15 cellular contexts compared by ENCODE assay signal in the genomic region with DNA sequence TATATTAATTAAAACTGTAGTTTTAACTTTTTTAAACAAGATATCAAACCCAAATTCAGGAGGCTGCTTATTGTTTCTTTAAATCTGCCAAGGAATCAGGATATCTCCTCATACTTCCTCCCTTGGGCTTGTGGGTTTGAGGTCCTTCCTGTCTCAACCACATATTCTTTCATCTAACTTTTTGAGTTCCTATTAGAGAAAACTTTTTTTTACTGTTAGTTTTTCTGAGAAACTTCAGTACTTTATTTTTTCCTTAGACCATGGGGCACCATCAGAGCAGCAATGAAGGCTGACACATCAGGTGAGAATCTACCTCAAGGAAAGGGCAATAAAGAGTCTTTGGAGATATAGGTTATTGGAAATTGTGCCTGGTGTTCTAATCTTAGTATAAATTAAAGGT. TPM values are rescaled to one million over a fixed set of nuclear protein-coding genes. Genes with fewer than 3 reads are reported as not detected.
DNase-seq lines count a peak whose midpoint lies in the region; ATAC-seq, FAIRE-seq and TF ChIP-seq lines count a peak whose summit lies in the region.
"Had no signal": no experiment of that assay in that cellular context is flagged by ENCODE, and none has a peak within 500 bp of the region (broad histone marks: within the 10 kb centered on the region; RNA-seq: fewer than 3 reads in every experiment).

No MANE protein-coding gene starts in this region.

- peaks cover 12% of the 10 kb centered on the region for H3K27me3 Mint-ChIP-seq in activated naive CD4-positive, alpha-beta T cell treated with anti-CD3 and anti-CD28 coated beads, Interleukin-2, amount 10 ng/mL, durations not matched to agents 7 days and 5 days
- H3K27me3 Mint-ChIP-seq in activated T-helper 2 cell treated with anti-CD3 and anti-CD28 coated beads, Interferon-gamma antibody, Interleukin-2, Interleukin-4, amounts not matched to agents 10 μg/mL and 5 μg/mL and 100 μg/mL, durations not matched to agents 14 hours and 24 hours and 36 hours (ENCODE audit: low read depth), result peaks cover 19% of the 10 kb centered on the region

- peaks cover 72% of the 10 kb centered on the region for H3K4me1 Mint-ChIP-seq in activated naive CD4-positive, alpha-beta T cell treated with anti-CD3 and anti-CD28 coated beads, Interleukin-2, amount 10 ng/mL, durations not matched to agents 7 days and 5 days
- peaks cover 37% of the 10 kb centered on the region for H3K4me1 Mint-ChIP-seq in activated T-helper 2 cell treated with anti-CD3 and anti-CD28 coated beads, Interferon-gamma antibody, Interleukin-2, Interleukin-4, amounts not matched to agents 10 μg/mL and 5 μg/mL and 100 μg/mL, durations not matched to agents 14 hours and 24 hours and 36 hours (ENCODE audit: low read depth)

- H3K4me3 Mint-ChIP-seq in activated naive CD4-positive, alpha-beta T cell treated with anti-CD3 and anti-CD28 coated beads, Interleukin-2, amount 10 ng/mL, durations not matched to agents 7 days and 5 days, result peak overlapping the region; percentile 51
- no peak overlapping the region for H3K4me3 Mint-ChIP-seq in activated T-helper 2 cell treated with anti-CD3 and anti-CD28 coated beads, Interferon-gamma antibody, Interleukin-2, Interleukin-4, amounts not matched to agents 10 μg/mL and 5 μg/mL and 100 μg/mL, durations not matched to agents 14 hours and 24 hours and 36 hours (ENCODE audit: low read depth)

- CTCF ChIA-PET in activated naive CD4-positive, alpha-beta T cell treated with anti-CD3 and anti-CD28 coated beads, Interleukin-2, amount 10 ng/mL, durations not matched to agents 7 days and 5 days (lab: Charles Lee), result interaction anchor here (1.5 to 3.9 kb wide), 8 partner anchors 11 to 227 kb away, joined by 3 to 31 read pairs (median 12); a partner anchor contains a TSS

- FAIRE-seq in GM12892 (lab: Jason Lieb, UNC), result no peak

- peak overlapping the region; percentile 80 for H3K27ac Mint-ChIP-seq in activated naive CD4-positive, alpha-beta T cell treated with anti-CD3 and anti-CD28 coated beads, Interleukin-2, amount 10 ng/mL, durations not matched to agents 7 days and 5 days
- H3K27ac Mint-ChIP-seq in activated T-helper 2 cell treated with anti-CD3 and anti-CD28 coated beads, Interferon-gamma antibody, Interleukin-2, Interleukin-4, amounts not matched to agents 10 μg/mL and 5 μg/mL and 100 μg/mL, durations not matched to agents 14 hours and 24 hours and 36 hours, result peak overlapping the region; percentile 24

- H3K9me3 Mint-ChIP-seq in activated naive CD4-positive, alpha-beta T cell treated with anti-CD3 and anti-CD28 coated beads, Interleukin-2, amount 10 ng/mL, durations not matched to agents 7 days and 5 days, result peaks cover 8% of the 10 kb centered on the region
- no peaks in the 10 kb centered on the region for H3K9me3 Mint-ChIP-seq in activated T-helper 2 cell treated with anti-CD3 and anti-CD28 coated beads, Interferon-gamma antibody, Interleukin-2, Interleukin-4, amounts not matched to agents 10 μg/mL and 5 μg/mL and 100 μg/mL, durations not matched to agents 14 hours and 24 hours and 36 hours

- intact Hi-C loops in activated T-helper 2 cell treated with anti-CD3 and anti-CD28 coated beads, Interferon-gamma antibody, Interleukin-2, Interleukin-4, amounts not matched to agents 10 μg/mL and 5 μg/mL and 100 μg/mL, durations not matched to agents 14 hours and 24 hours and 36 hours (cut with micrococcal nuclease), result loop anchor here (2.0 to 5.0 kb wide), 2 partner anchors 41 to 135 kb away; a partner anchor contains a TSS

- no peak for ATAC-seq in GM21723 (IDR thresholded peaks at IDR 0.05; ENCODE audit: unreplicated experiment)

- peaks cover 9% of the 10 kb centered on the region for H3K36me3 Mint-ChIP-seq in activated naive CD4-positive, alpha-beta T cell treated with anti-CD3 and anti-CD28 coated beads, Interleukin-2, amount 10 ng/mL, durations not matched to agents 7 days and 5 days
- H3K36me3 Mint-ChIP-seq in activated T-helper 2 cell treated with anti-CD3 and anti-CD28 coated beads, Interferon-gamma antibody, Interleukin-2, Interleukin-4, amounts not matched to agents 10 μg/mL and 5 μg/mL and 100 μg/mL, durations not matched to agents 14 hours and 24 hours and 36 hours (ENCODE audit: low read depth), result no peaks in the 10 kb centered on the region

- TF ChIP-seq POLR2A in GM12892 (IDR thresholded peaks at IDR 0.05; ENCODE audit: low read depth, low read length), result no peak

- peak; percentile 48 for DNase-seq in activated naive CD4-positive, alpha-beta T cell treated with anti-CD3 and anti-CD28 coated beads, Interleukin-2, amount 10 ng/mL, durations not matched to agents 7 days and 5 days
- DNase-seq in activated naive CD4-positive, alpha-beta T cell treated with anti-CD3 and anti-CD28 coated beads, Interleukin-2, amount 50 U/mL, for 16 hours, result no peak
- peak; percentile 18 for DNase-seq in NOMO-1 treated with dmso at 0.1 percent for 144 hours (lab: John Stamatoyannopoulos, UW; ENCODE audit: unreplicated experiment)
- DNase-seq in activated T-helper 2 cell treated with anti-CD3 and anti-CD28 coated beads, Interferon-gamma antibody, Interleukin-2, Interleukin-4, amounts not matched to agents 10 μg/mL and 5 μg/mL and 100 μg/mL, durations not matched to agents 14 hours and 24 hours and 36 hours (ENCODE audit: low spot score), result no peak
- DNase-seq in pons (ENCODE audit: low spot score), result peak; percentile 29
- DNase-seq in EL, result no peak
- no peak for DNase-seq in GM12892 (ENCODE audit: insufficient read length)
- DNase-seq: activated gamma-delta T cell treated with Interleukin-2 at 50 U/mL for 16 hours, Caco-2, left ventricle myocardium inferior, NCI-H774 had no signal

RNA-seq across cellular contexts. Expression of a gene that starts 56.7 kb away (rescaled TPM):
- total RNA-seq in activated T-helper 2 cell treated with anti-CD3 and anti-CD28 coated beads, Interferon-gamma antibody, Interleukin-2, Interleukin-4, amounts not matched to agents 10 μg/mL and 5 μg/mL and 100 μg/mL, durations not matched to agents 14 hours and 24 hours and 36 hours, result not detected in 2 replicates
- polyA plus RNA-seq in GM12892 (2012; ENCODE audit: missing spikeins), result not detected
- total RNA-seq: A673; activated CD8-positive, alpha-beta memory T cell treated with anti-CD3 and anti-CD28 coated beads for 36 hours; Caco-2; left ventricle myocardium inferior; thoracic aorta had no signal

Comparison
In these comparisons a context has a peak if more than half of its experiments do, and no peak if none do; other contexts are left out.
1. DNase-seq: peak in activated naive CD4-positive, alpha-beta T cell treated with anti-CD3 and anti-CD28 coated beads, Interleukin-2, amount 10 ng/mL, durations not matched to agents 7 days and 5 days (single experiment), NOMO-1 treated with dmso at 0.1 percent for 144 hours (single experiment) and pons (single experiment); none in activated naive CD4-positive, alpha-beta T cell treated with anti-CD3 and anti-CD28 coated beads, Interleukin-2, amount 50 U/mL, for 16 hours (single experiment), activated T-helper 2 cell treated with anti-CD3 and anti-CD28 coated beads, Interferon-gamma antibody, Interleukin-2, Interleukin-4, amounts not matched to agents 10 μg/mL and 5 μg/mL and 100 μg/mL, durations not matched to agents 14 hours and 24 hours and 36 hours (single experiment), EL (single experiment) and GM12892 (single experiment).